ENCODE assay signal across 8 cellular contexts in the genomic region with DNA sequence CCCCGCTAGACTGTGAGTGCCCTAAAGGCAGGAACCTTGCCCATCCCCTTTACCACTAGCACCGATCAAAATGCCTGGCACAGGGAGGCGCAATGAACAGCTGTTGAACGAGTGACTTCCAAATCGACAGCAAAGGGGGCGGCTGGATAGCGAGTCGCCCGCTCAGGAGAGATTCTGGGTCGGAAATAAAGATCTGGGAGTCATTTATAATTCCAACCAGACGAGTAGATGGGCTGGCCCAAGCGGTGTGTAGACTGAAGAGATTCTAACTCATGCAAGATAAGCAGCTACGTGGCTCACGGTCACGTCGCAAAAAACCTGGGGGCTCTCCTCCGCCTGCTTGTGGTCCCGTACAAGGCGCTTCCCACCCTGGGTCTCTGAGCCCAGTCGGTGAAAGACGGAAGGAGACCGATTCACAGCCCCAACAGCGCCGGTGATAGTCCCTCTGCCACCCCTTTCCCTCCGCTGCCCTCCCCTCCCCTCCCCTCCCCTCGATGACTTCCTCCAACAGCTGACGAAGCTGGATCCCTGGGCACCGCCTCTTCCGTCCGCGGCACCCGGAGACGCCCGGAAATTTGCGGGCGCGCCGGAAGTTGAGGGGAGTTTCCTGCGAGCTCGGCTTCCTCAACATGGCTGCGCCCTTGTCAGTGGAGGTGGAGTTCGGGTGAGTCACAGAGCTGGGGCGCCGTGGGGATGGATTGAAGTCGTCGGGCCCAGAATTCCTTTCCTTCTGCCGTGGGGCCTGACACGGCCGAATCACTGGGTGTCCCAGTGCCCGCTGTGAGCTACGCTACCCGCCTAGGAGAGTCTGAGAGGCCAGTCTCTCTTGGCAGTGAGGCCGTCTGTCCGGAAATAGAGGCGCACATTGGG. TPM values are rescaled to one million over a fixed set of nuclear protein-coding genes. Genes with fewer than 3 reads are reported as not detected.
A peak's percentile ranks its signal among the peaks of the same experiment; 100 is the strongest.
DNase-seq lines count a peak whose midpoint lies in the region; ATAC-seq and TF ChIP-seq lines count a peak whose summit lies in the region.

Gene URM1 (plus strand): TSS at position 623 of the 870 bp plus-strand sequence. CDS start 7 bp downstream, at position 630.

- peak within 1 kb of the TSS; percentile 97 for H3K4me3 Mint-ChIP-seq in activated T-cell treated with anti-CD3 and anti-CD28 coated beads, Interleukin-2, amount 50 U/mL, for 4 hours

- peaks cover 28% of the 10 kb centered on the region for H3K4me1 Mint-ChIP-seq in activated T-cell treated with anti-CD3 and anti-CD28 coated beads, Interleukin-2, amount 50 U/mL, for 4 hours (ENCODE audit: low read depth)

- no peaks in the 10 kb centered on the region for H4K20me1 ChIP-seq in KMS-11 (ENCODE audit: insufficient read depth)

- peak within 1 kb of the TSS; percentile 95 for H3K4me2 ChIP-seq in KMS-11

- H3K4me1 ChIP-seq in KMS-11 (ENCODE audit: low read depth, poor library complexity, severe bottlenecking) (peaks cover 23% of the 10 kb centered on the region), Panc1 (ENCODE audit: control insufficient read depth, insufficient read depth, low read length) (peaks cover 4% of the 10 kb centered on the region), esophagus (ENCODE audit: control insufficient read depth in 2 of 2, insufficient read depth in 2 of 2, low read length in 1 of 2) (peaks cover 0 to 8% of the 10 kb centered on the region in 2 donors), muscle layer of colon (ENCODE audit: insufficient read depth, low read length) (peaks cover 15% of the 10 kb centered on the region)

- peak within 1 kb of the TSS; percentile 92 for H2AFZ ChIP-seq in KMS-11 (ENCODE audit: low read depth)

- peaks cover 13% of the 10 kb centered on the region for H3K36me3 Mint-ChIP-seq in activated T-cell treated with anti-CD3 and anti-CD28 coated beads, Interleukin-2, amount 50 U/mL, for 4 hours (ENCODE audit: insufficient read depth)

- in situ Hi-C loops in Panc1 (cut with HindIII; ENCODE audit: low pct_unique_long_range_greater_than_20kb, low sequenced_read_pairs), result no loop called here

- DNase-seq in DMS53 treated with DMSO at 0.1 percent for 48 hours (lab: John Stamatoyannopoulos, UW; ENCODE audit: unreplicated experiment) (peak; percentile 94), Panc1 (ENCODE audit: low read depth, low spot score) (peak; percentile 61)
- DNase-seq in activated T-cell treated with anti-CD3 and anti-CD28 coated beads, Interleukin-2, amount 50 U/mL, for 4 hours, result peak; percentile 93
- DNase-seq in stimulated activated CD8-positive, alpha-beta memory T cell treated with anti-CD3 and anti-CD28 coated beads, Interleukin-7, amount 100 ng/mL, for 1 hour (ENCODE audit: low read depth in 2 of 2), result peak; percentile 90 to 91

- ATAC-seq in GM21737 (IDR thresholded peaks at IDR 0.05; ENCODE audit: unreplicated experiment) (peak; percentile 81), Panc1 (peak; percentile 98)
- peak; percentile 98 for ATAC-seq in activated T-cell treated with anti-CD3 and anti-CD28 coated beads, Interleukin-2, amount 50 U/mL, for 4 hours

- H3K36me3 ChIP-seq in KMS-11 (ENCODE audit: insufficient read depth), result no peaks in the 10 kb centered on the region
- H3K36me3 ChIP-seq in Panc1 (ENCODE audit: control insufficient read depth, insufficient read depth, low read length), result peaks cover 5% of the 10 kb centered on the region; the same call in 1 of the 2 replicates
- peaks cover 0 to 3% of the 10 kb centered on the region in 2 donors for H3K36me3 ChIP-seq in esophagus (ENCODE audit: control insufficient read depth in 2 of 2, insufficient read depth in 2 of 2, low read length in 1 of 2)
- peaks cover 6% of the 10 kb centered on the region for H3K36me3 ChIP-seq in muscle layer of colon (ENCODE audit: insufficient read depth, low read length)

- H3K4me3 ChIP-seq in KMS-11 (IDR thresholded peaks at IDR 0.05; ENCODE audit: insufficient read depth, low read depth, low read length) (peak within 1 kb of the TSS; percentile 50), Panc1 (ENCODE audit: low read depth in 2 of 2, low read length in 2 of 2) (peak within 1 kb of the TSS; percentile 96 to 97), esophagus (ENCODE audit: low read depth in 1 of 2, low read length in 2 of 2) (peak within 1 kb of the TSS; percentile 68 to 91), muscle layer of colon (ENCODE audit: low read depth in 1 of 2, low read length in 2 of 2) (peak within 1 kb of the TSS; percentile 88 to 90)

- no peaks in the 10 kb centered on the region for H3K9me3 Mint-ChIP-seq in activated T-cell treated with anti-CD3 and anti-CD28 coated beads, Interleukin-2, amount 50 U/mL, for 4 hours

- CTCF ChIA-PET in Panc1 (lab: Charles Lee), result interaction anchor here (0.6 to 1.4 kb wide), 4 partner anchors 8 to 382 kb away, joined by 3 to 10 read pairs (median 4); no protein-coding TSS in a partner anchor

- H3K9ac ChIP-seq in KMS-11 (peak within 1 kb of the TSS; percentile 55), muscle layer of colon (ENCODE audit: low read length) (peak within 1 kb of the TSS; percentile 90)

- H3K27ac ChIP-seq in KMS-11 (peak within 1 kb of the TSS; percentile 37; the same call in 1 of the 2 replicates), Panc1 (ENCODE audit: low read length) (peak within 1 kb of the TSS; percentile 93), esophagus (ENCODE audit: low read depth in 2 of 2, low read length in 1 of 2) (peak within 1 kb of the TSS; percentile 97 to 100), muscle layer of colon (ENCODE audit: low read depth, low read length) (peak within 1 kb of the TSS; percentile 87)

- POLR2A ChIA-PET in Panc1 (lab: Charles Lee), result interaction anchor here (0.5 to 0.6 kb wide), 3 partner anchors 39 to 748 kb away, joined by 3 to 9 read pairs (median 3); no protein-coding TSS in a partner anchor

- no peaks in the 10 kb centered on the region for H3K27me3 ChIP-seq in KMS-11 (ENCODE audit: insufficient read depth, low read depth)
- H3K27me3 ChIP-seq in Panc1 (ENCODE audit: control insufficient read depth, insufficient read depth, low read length), result no peaks in the 10 kb centered on the region
- H3K27me3 ChIP-seq in esophagus (ENCODE audit: control insufficient read depth in 1 of 2, insufficient read depth in 2 of 2, low read length in 2 of 2), result no peaks in the 10 kb centered on the region
- H3K27me3 ChIP-seq in muscle layer of colon (ENCODE audit: control insufficient read depth in 1 of 2, insufficient read depth in 2 of 2, low read length in 2 of 2), result no peaks in the 10 kb centered on the region

- intact Hi-C loops in Panc1 (cut with micrococcal nuclease; ENCODE audit: unreplicated experiment), result no loop called here

- TSS peak; percentile 97 for BruUV-seq in Panc1 (replicated peaks; lab: Mats Ljungman, UMichigan)

- 0 to 1% methylated on average over 53 to 55 of the region's 55 CpGs for WGBS in esophagus, 2 donors

- H3K27me3 Mint-ChIP-seq in activated T-cell treated with anti-CD3 and anti-CD28 coated beads, Interleukin-2, amount 50 U/mL, for 4 hours (ENCODE audit: low read depth), result peaks cover 3% of the 10 kb centered on the region

- H3K79me2 ChIP-seq in KMS-11 (ENCODE audit: insufficient read depth, low read depth), result peaks cover 41% of the 10 kb centered on the region

- TF ChIP-seq CTCF in KMS-11 (conservative IDR thresholded peaks at IDR 0.05; ENCODE audit: low read depth, low read length), result no peak
- TF ChIP-seq CTCF in Panc1 (IDR thresholded peaks at IDR 0.05), result no peak

- no peaks in the 10 kb centered on the region for H3K9me3 ChIP-seq in Panc1 (ENCODE audit: control insufficient read depth, insufficient read depth, low read depth, low read length)
- no peaks in the 10 kb centered on the region for H3K9me3 ChIP-seq in esophagus (ENCODE audit: control insufficient read depth in 2 of 2, insufficient read depth in 1 of 2, low read depth in 1 of 2, low read length in 1 of 2)
- no peaks in the 10 kb centered on the region for H3K9me3 ChIP-seq in muscle layer of colon (ENCODE audit: low read length)

RNA-seq across cellular contexts. Expression of gene URM1, which starts in this region (rescaled TPM):
- 45.4 TPM for total RNA-seq in Panc1 (2021; ENCODE audit: unreplicated experiment)
- 37.8 TPM for polyA plus RNA-seq in Panc1 (2012; ENCODE audit: insufficient read length)
- 100 to 1,000 TPM in 2 of 3 donors, 10 to 100 TPM in 1; 93.3 to 106 (median 104) TPM for total RNA-seq in activated T-cell treated with anti-CD3 and anti-CD28 coated beads, Interleukin-2, amount 50 U/mL, for 4 hours
- polyA plus RNA-seq in esophagus, result 10 to 100 TPM; 18.7 to 42.2 TPM

Comparison
In these comparisons a context has a peak if more than half of its experiments do, and no peak if none do; other contexts are left out.
1. Peak in every context shown above with its lines: DNase-seq, ATAC-seq, H3K4me3 ChIP-seq and H3K27ac ChIP-seq.
2. H3K27ac ChIP-seq: peak in every context shown above with its lines; median percentile 98 in esophagus; 93 in Panc1; 87 in muscle layer of colon; 37 in KMS-11.